In the genomic region with DNA sequence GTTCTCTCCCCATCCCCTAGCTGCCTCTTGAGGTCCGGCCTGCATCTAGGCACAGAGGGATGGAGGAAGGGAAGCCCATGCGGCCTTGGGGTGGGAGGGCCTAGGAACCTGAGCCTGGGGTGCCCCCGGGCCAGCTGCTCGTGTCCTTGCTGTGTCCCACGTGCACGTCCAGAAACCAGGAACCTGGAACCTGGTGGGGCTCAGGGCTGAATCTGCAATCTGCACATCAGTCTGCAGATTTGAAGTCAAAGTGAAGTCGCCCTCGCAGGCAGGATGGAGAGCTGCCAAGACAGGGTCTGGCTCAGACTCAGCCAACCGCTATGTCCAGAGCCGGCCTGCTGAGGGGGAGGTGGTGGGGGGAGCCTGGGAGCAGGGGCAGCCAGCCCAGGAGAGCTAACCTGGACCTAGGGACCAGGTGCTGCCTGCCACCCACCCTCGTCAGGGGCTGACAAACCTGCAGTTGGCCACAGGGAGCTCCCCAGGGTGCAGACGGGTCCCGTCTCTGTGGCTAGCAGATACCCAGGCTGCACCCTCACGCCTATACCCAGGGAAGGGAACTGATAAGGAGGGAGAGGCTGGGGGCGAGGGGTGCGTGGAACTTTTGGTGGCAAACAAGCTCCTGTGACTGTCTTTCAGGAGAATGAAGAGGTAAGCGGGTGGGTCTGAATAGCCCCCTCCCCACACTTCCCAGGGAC, we compare ENCODE assay signal across 18 cellular contexts.
DNase-seq lines count a peak whose midpoint lies in the region; ATAC-seq, FAIRE-seq and TF ChIP-seq lines count a peak whose summit lies in the region.
"Had no signal": no experiment of that assay in that cellular context is flagged by ENCODE, and none has a peak within 500 bp of the region (broad histone marks: within the 10 kb centered on the region; RNA-seq: fewer than 3 reads in every experiment).

No MANE protein-coding gene starts in this region.

- no peaks in the 10 kb centered on the region for H3K36me3 Mint-ChIP-seq in stimulated activated memory B cell treated with anti-CD40 and anti-IgM and Interleukin-4, amounts not matched to agents 10 μg/mL and 1 μg/mL and 100 μg/mL, for 72 hours
- H3K36me3 Mint-ChIP-seq in activated T-helper 1 cell treated with anti-CD3 and anti-CD28 coated beads, Interleukin-12 subunit alpha, Interleukin-12 subunit beta, Interleukin-2, Interleukin-4 antibody, amounts not matched to agents 30 ng/mL and 10 ng/mL and 1 ng/mL, durations not matched to agents 14 hours and 24 hours and 36 hours (ENCODE audit: low read depth), result no peaks in the 10 kb centered on the region
- H3K36me3 Mint-ChIP-seq: activated naive CD8-positive, alpha-beta T cell; CD8-positive, alpha-beta memory T cell had no signal

- WGBS in K562 (ENCODE audit: insufficient coverage, low coverage, missing lambda C conversion rate), result 22% methylated on average over 16 of the region's 17 CpGs

- peaks cover 18% of the 10 kb centered on the region for H3K4me1 Mint-ChIP-seq in stimulated activated memory B cell treated with anti-CD40 and anti-IgM and Interleukin-4, amounts not matched to agents 10 μg/mL and 1 μg/mL and 100 μg/mL, for 72 hours
- H3K4me1 Mint-ChIP-seq in activated T-helper 1 cell treated with anti-CD3 and anti-CD28 coated beads, Interleukin-12 subunit alpha, Interleukin-12 subunit beta, Interleukin-2, Interleukin-4 antibody, amounts not matched to agents 30 ng/mL and 10 ng/mL and 1 ng/mL, durations not matched to agents 14 hours and 24 hours and 36 hours (ENCODE audit: low read depth), result peaks cover 10% of the 10 kb centered on the region

- peak; percentile 63 for ATAC-seq in K562
- peak; percentile 52 for ATAC-seq in stimulated activated memory B cell treated with anti-CD40 and anti-IgM and Interleukin-4, amounts not matched to agents 10 μg/mL and 1 μg/mL and 100 μg/mL, for 72 hours
- ATAC-seq: sciatic nerve had no signal

- no peaks in the 10 kb centered on the region for H3K9me1 ChIP-seq in K562 (ENCODE audit: control insufficient read depth, insufficient read depth, low read length)

- H3K27me3 ChIP-seq in H7 (ENCODE audit: control insufficient read depth, insufficient read depth, low read length), result peaks cover 16% of the 10 kb centered on the region
- H3K27me3 ChIP-seq in K562 (ENCODE audit: control insufficient read depth in 2 of 2, insufficient read depth in 2 of 2, low read length in 2 of 2), result no peaks in the 10 kb centered on the region

- no TSS peak for BruUV-seq in K562 (replicated peaks; lab: Mats Ljungman, UMichigan)
- no TSS peak for BruUV-seq in OCI-LY7 (replicated peaks; lab: Mats Ljungman, UMichigan)

- no peak overlapping the region for H3K4me2 ChIP-seq in K562 (ENCODE audit: insufficient read depth, low read length)
- no peak overlapping the region for H3K4me2 ChIP-seq in OCI-LY7 (ENCODE audit: low read length)

- POLR2A ChIA-PET in K562 (lab: Yijun Ruan, JAX), result interaction anchor here (0.6 to 0.7 kb wide), 2 partner anchors 17 to 493 kb away, joined by 3 to 4 read pairs; no protein-coding TSS in a partner anchor
- POLR2A ChIA-PET in OCI-LY7 (lab: Charles Lee), result no interaction called here

- H3K4me3 Mint-ChIP-seq in stimulated activated memory B cell treated with anti-CD40 and anti-IgM and Interleukin-4, amounts not matched to agents 10 μg/mL and 1 μg/mL and 100 μg/mL, for 72 hours, result no peak overlapping the region
- no peak overlapping the region for H3K4me3 Mint-ChIP-seq in activated T-helper 1 cell treated with anti-CD3 and anti-CD28 coated beads, Interleukin-12 subunit alpha, Interleukin-12 subunit beta, Interleukin-2, Interleukin-4 antibody, amounts not matched to agents 30 ng/mL and 10 ng/mL and 1 ng/mL, durations not matched to agents 14 hours and 24 hours and 36 hours
- H3K4me3 Mint-ChIP-seq: T-helper 1 cell treated with Interleukin-12 subunit alpha and Interleukin-12 subunit beta and Interleukin-4 antibody, amounts not matched to agents 30 μg/mL and 1 μg/mL, for 36 hours had no signal

- H2AFZ ChIP-seq in K562 (ENCODE audit: low read depth, low read length) (no peak overlapping the region), OCI-LY7 (ENCODE audit: low read length) (no peak overlapping the region)

- no peaks in the 10 kb centered on the region for H3K9me2 ChIP-seq in OCI-LY7 (ENCODE audit: insufficient read depth, low read length)

- H3K4me1 ChIP-seq in K562 (replicated peaks in 1 of 2; ENCODE audit: control insufficient read depth in 2 of 2, insufficient read depth in 2 of 2, low read length in 2 of 2) (peaks cover 0 to 25% of the 10 kb centered on the region in 2 experiments; a peak in 2 of 5 replicates), OCI-LY7 (ENCODE audit: insufficient read depth, low read length, poor library complexity, severe bottlenecking) (peaks cover 4% of the 10 kb centered on the region)

- H3K4me3 ChIP-seq in H7 (ENCODE audit: insufficient read depth, low read depth, low read length) (no peak overlapping the region), K562 (no peak overlapping the region), OCI-LY7 (ENCODE audit: low read depth, low read length, poor library complexity, severe bottlenecking) (no peak overlapping the region)

- intact Hi-C loops in K562 (cut with micrococcal nuclease) (no loop called here), OCI-LY7 (cut with micrococcal nuclease; ENCODE audit: unreplicated experiment) (no loop called here)
- intact Hi-C loops in activated T-helper 1 cell treated with anti-CD3 and anti-CD28 coated beads, Interleukin-12 subunit alpha, Interleukin-12 subunit beta, Interleukin-2, Interleukin-4 antibody, amounts not matched to agents 30 ng/mL and 10 ng/mL and 1 ng/mL, durations not matched to agents 14 hours and 24 hours and 36 hours (cut with micrococcal nuclease), result no loop called here

- H3K36me3 ChIP-seq in H7 (replicated peaks; ENCODE audit: control insufficient read depth, insufficient read depth, low read length) (no peaks in the 10 kb centered on the region), K562 (ENCODE audit: control insufficient read depth, insufficient read depth, low read length) (no peaks in the 10 kb centered on the region), OCI-LY7 (ENCODE audit: insufficient read depth, low read length) (no peaks in the 10 kb centered on the region)

- no peak for FAIRE-seq in K562 (lab: Jason Lieb, UNC)

- H3K79me2 ChIP-seq in K562 (ENCODE audit: control insufficient read depth, insufficient read depth, low read length), result no peaks in the 10 kb centered on the region
- H3K79me2 ChIP-seq in OCI-LY7 (ENCODE audit: insufficient read depth, low read depth, low read length), result no peaks in the 10 kb centered on the region

- H3K27ac ChIP-seq in K562 (ENCODE audit: extremely low read depth, low read depth, low read length) (no peak overlapping the region), OCI-LY7 (ENCODE audit: low read depth, low read length, poor library complexity, severe bottlenecking) (no peak overlapping the region)

- TF ChIP-seq CTCF in K562 (IDR thresholded peaks at IDR 0.05 in 2 of 3, conservative IDR thresholded peaks at IDR 0.05 in 1 of 3; ENCODE audit: insufficient read depth in 2 of 3, low read depth in 1 of 3, low read length in 3 of 3) (no peak), OCI-LY7 (conservative IDR thresholded peaks at IDR 0.05; ENCODE audit: low read length) (no peak)

- H3K9me3 Mint-ChIP-seq in stimulated activated memory B cell treated with anti-CD40 and anti-IgM and Interleukin-4, amounts not matched to agents 10 μg/mL and 1 μg/mL and 100 μg/mL, for 72 hours, result peaks cover 4% of the 10 kb centered on the region
- no peaks in the 10 kb centered on the region for H3K9me3 Mint-ChIP-seq in activated T-helper 1 cell treated with anti-CD3 and anti-CD28 coated beads, Interleukin-12 subunit alpha, Interleukin-12 subunit beta, Interleukin-2, Interleukin-4 antibody, amounts not matched to agents 30 ng/mL and 10 ng/mL and 1 ng/mL, durations not matched to agents 14 hours and 24 hours and 36 hours

- no peaks in the 10 kb centered on the region for H3K9me3 ChIP-seq in K562 (replicated peaks; ENCODE audit: control insufficient read depth, insufficient read depth, low read depth, low read length)
- no peaks in the 10 kb centered on the region for H3K9me3 ChIP-seq in OCI-LY7 (ENCODE audit: low read length)

- no peak for TF ChIP-seq RAD21 in K562 (CRISPR knock-in tag; conservative IDR thresholded peaks at IDR 0.05 in 1 of 2, IDR thresholded peaks at IDR 0.05 in 1 of 2)

- DNase-seq in H7 (peak; percentile 60), RPMI8226 (peak; percentile 56), K562 (ENCODE audit: extremely low read depth in 1 of 4, low spot score in 3 of 4) (peak in 1 of 4 experiments; percentile 30), islet precursor cell (no peak), OCI-LY7 (ENCODE audit: low spot score) (no peak)
- DNase-seq in activated T-helper 1 cell treated with anti-CD3 and anti-CD28 coated beads, Interleukin-12 subunit alpha, Interleukin-12 subunit beta, Interleukin-2, Interleukin-4 antibody, amounts not matched to agents 30 ng/mL and 10 ng/mL and 1 ng/mL, durations not matched to agents 14 hours and 24 hours and 36 hours (ENCODE audit: low spot score), result no peak
- DNase-seq: activated CD4-positive, alpha-beta T cell treated with anti-CD3 and anti-CD28 coated beads for 1 hour; activated CD8-positive, alpha-beta memory T cell treated with anti-CD3 and anti-CD28 coated beads, Interleukin-2, amount 50 U/mL, for 4 hours; CD8-positive, alpha-beta memory T cell; effector CD4-positive, alpha-beta T cell; NCI-H1105 treated with DMSO at 0.1 percent for 48 hours; NCI-H774; occipital lobe; stimulated activated CD4-positive, alpha-beta T cell treated with anti-CD3 and anti-CD28 coated beads, Interleukin-2, amount 100 ng/mL, for 48 hours had no signal

- no peak for TF ChIP-seq POLR2A in K562 (conservative IDR thresholded peaks at IDR 0.05)

- in situ Hi-C loops in K562 (cut with MboI), result no loop called here

- H4K20me1 ChIP-seq in K562 (replicated peaks; ENCODE audit: control insufficient read depth, insufficient read depth, low read length) (no peaks in the 10 kb centered on the region), OCI-LY7 (ENCODE audit: insufficient read depth, low read length) (no peaks in the 10 kb centered on the region)

- CTCF ChIA-PET in K562 (lab: Yijun Ruan, JAX; ENCODE audit: low intra/inter-chr PET ratio) (no interaction called here), OCI-LY7 (lab: Charles Lee; ENCODE audit: unreplicated experiment) (no interaction called here)

- H3K27me3 Mint-ChIP-seq in stimulated activated memory B cell treated with anti-CD40 and anti-IgM and Interleukin-4, amounts not matched to agents 10 μg/mL and 1 μg/mL and 100 μg/mL, for 72 hours, result peaks cover 61% of the 10 kb centered on the region
- H3K27me3 Mint-ChIP-seq in activated T-helper 1 cell treated with anti-CD3 and anti-CD28 coated beads, Interleukin-12 subunit alpha, Interleukin-12 subunit beta, Interleukin-2, Interleukin-4 antibody, amounts not matched to agents 30 ng/mL and 10 ng/mL and 1 ng/mL, durations not matched to agents 14 hours and 24 hours and 36 hours (ENCODE audit: insufficient read depth), result peaks cover 39% of the 10 kb centered on the region

- 0 out of 4 replicates have a peak overlapping the region, but pooled peaks of 1 of the 2 experiments have one; percentile 22 for H3K9ac ChIP-seq in K562 (ENCODE audit: insufficient read depth in 1 of 2, low read depth in 2 of 2, low read length in 2 of 2)

- TF ChIP-seq EP300 in K562 (IDR thresholded peaks at IDR 0.05; ENCODE audit: low read length), result no peak

- H3K27ac Mint-ChIP-seq in stimulated activated memory B cell treated with anti-CD40 and anti-IgM and Interleukin-4, amounts not matched to agents 10 μg/mL and 1 μg/mL and 100 μg/mL, for 72 hours, result no peak overlapping the region
- H3K27ac Mint-ChIP-seq in activated T-helper 1 cell treated with anti-CD3 and anti-CD28 coated beads, Interleukin-12 subunit alpha, Interleukin-12 subunit beta, Interleukin-2, Interleukin-4 antibody, amounts not matched to agents 30 ng/mL and 10 ng/mL and 1 ng/mL, durations not matched to agents 14 hours and 24 hours and 36 hours, result no peak overlapping the region
- H3K27ac Mint-ChIP-seq: activated naive CD8-positive, alpha-beta T cell; T-helper 1 cell treated with Interleukin-12 subunit alpha and Interleukin-12 subunit beta and Interleukin-4 antibody, amounts not matched to agents 30 μg/mL and 1 μg/mL, for 36 hours had no signal

Comparison
In these comparisons a context has a peak if more than half of its experiments do, and no peak if none do; other contexts are left out.
1. DNase-seq: peak in H7 (single experiment) and RPMI8226 (single experiment); none in islet precursor cell (single experiment), OCI-LY7 (single experiment) and activated T-helper 1 cell treated with anti-CD3 and anti-CD28 coated beads, Interleukin-12 subunit alpha, Interleukin-12 subunit beta, Interleukin-2, Interleukin-4 antibody, amounts not matched to agents 30 ng/mL and 10 ng/mL and 1 ng/mL, durations not matched to agents 14 hours and 24 hours and 36 hours (single experiment).